Comparison of ENCODE assay signal across 1 cellular context in genomic region chr12:62860501-62861156, GRCh38.
TF ChIP-seq lines count a peak whose summit lies in the region.

No MANE protein-coding gene starts in this region.

TF ChIP-seq in IMR-90, 13 proteins besides CTCF, POLR2A, EP300 and RAD21:
- TF ChIP-seq MXI1 (IDR thresholded peaks at IDR 0.05; ENCODE audit: borderline replicate concordance, low read depth, low read length) = no peak
- no peak for TF ChIP-seq CEBPB (IDR thresholded peaks at IDR 0.05; ENCODE audit: low read depth, low read length)
